Comparison of ENCODE assay signal across 8 cellular contexts in genomic region chr12:2395352-2395977, GRCh38.
DNase-seq lines count a peak whose midpoint lies in the region; ATAC-seq and TF ChIP-seq lines count a peak whose summit lies in the region.

No MANE protein-coding gene starts in this region.

- H2BK5ac ChIP-seq in H9 (ENCODE audit: insufficient read length, low read length) = no peak overlapping the region

- no peak overlapping the region for H3K14ac ChIP-seq in H9 (ENCODE audit: insufficient read depth, low read length)

- no peak overlapping the region for H2AK5ac ChIP-seq in H9 (ENCODE audit: insufficient read length, low read length)

- intact Hi-C loops in CD4-positive, alpha-beta T cell (cut with DNase I, micrococcal nuclease) = no loop called here

- no peak overlapping the region for H3K27ac Mint-ChIP-seq in CD4-positive, alpha-beta T cell
- H3K27ac Mint-ChIP-seq in H9 = no peak overlapping the region

- no peak overlapping the region for H2BK20ac ChIP-seq in H9 (ENCODE audit: low read depth, low read length, poor library complexity, severe bottlenecking)

- no peaks in the 10 kb centered on the region for H3K79me1 ChIP-seq in H9 (ENCODE audit: insufficient read depth, low read depth, low read length, poor library complexity, severe bottlenecking)

- peak in 4 of 10 experiments; percentile 2 to 11 (median 6) for DNase-seq in CD4-positive, alpha-beta T cell
- peak; percentile 86 for DNase-seq in H9
- peak; percentile 77 for DNase-seq in SK-N-DZ (ENCODE audit: low spot score)
- DNase-seq in cardiac fibroblast (ENCODE audit: low read depth in 2 of 2) = peak; percentile 50 to 53
- no peak for DNase-seq in suprapubic skin (ENCODE audit: low spot score in 2 of 2)
- DNase-seq in middle frontal gyrus (ENCODE audit: extremely low spot score, low spot score) = no peak

- no peaks in the 10 kb centered on the region for H3K36me3 Mint-ChIP-seq in CD4-positive, alpha-beta T cell (ENCODE audit: low read depth)
- H3K36me3 Mint-ChIP-seq in H9 (ENCODE audit: insufficient read depth in 1 of 3, low read depth in 3 of 3) = no peaks in the 10 kb centered on the region

- H3K56ac ChIP-seq in H9 (ENCODE audit: insufficient read length, low read depth, low read length) = no peak overlapping the region

- H3K9me3 Mint-ChIP-seq in CD4-positive, alpha-beta T cell = no peaks in the 10 kb centered on the region
- H3K9me3 Mint-ChIP-seq in H9 = no peaks in the 10 kb centered on the region

- TF ChIP-seq POLR2A in suprapubic skin (IDR thresholded peaks at IDR 0.05) = no peak

- no peak overlapping the region for H3K23ac ChIP-seq in H9 (ENCODE audit: insufficient read length, low read depth, low read length)

- H3K9me3 ChIP-seq in CD4-positive, alpha-beta T cell (ENCODE audit: control insufficient read depth, low read length) = no peaks in the 10 kb centered on the region
- H3K9me3 ChIP-seq in H9 (ENCODE audit: control insufficient read depth, low read depth, low read length) (no peaks in the 10 kb centered on the region), liver (ENCODE audit: control insufficient read depth in 4 of 4, low read length in 3 of 4) (no peaks in the 10 kb centered on the region), suprapubic skin (no peaks in the 10 kb centered on the region)

- H3K36me3 ChIP-seq in liver (ENCODE audit: control insufficient read depth in 4 of 4, insufficient read depth in 3 of 4, low read depth in 1 of 4, low read length in 3 of 4) (no peaks in the 10 kb centered on the region), suprapubic skin (no peaks in the 10 kb centered on the region)

- H4K91ac ChIP-seq in H9 (ENCODE audit: insufficient read length, low read depth, low read length) = no peak overlapping the region

- no peak overlapping the region for H4K5ac ChIP-seq in H9 (ENCODE audit: insufficient read length, low read depth, low read length)

- no peak for ATAC-seq in CD4-positive, alpha-beta T cell (ENCODE audit: poor library complexity)
- ATAC-seq in GM18858 (IDR thresholded peaks at IDR 0.05; ENCODE audit: unreplicated experiment) = no peak

- no peak overlapping the region for H3K4ac ChIP-seq in H9 (ENCODE audit: low read depth, low read length)

- H3K23me2 ChIP-seq in H9 (ENCODE audit: insufficient read length, low read depth, low read length, poor library complexity, severe bottlenecking) = no peaks in the 10 kb centered on the region

- H3K79me2 ChIP-seq in H9 (ENCODE audit: insufficient read depth, low read length) = no peaks in the 10 kb centered on the region

- H2AFZ ChIP-seq in H9 (ENCODE audit: low read length) = no peak overlapping the region

- no peaks in the 10 kb centered on the region for H3K4me1 Mint-ChIP-seq in CD4-positive, alpha-beta T cell (ENCODE audit: low read depth)
- H3K4me1 Mint-ChIP-seq in H9 = peaks cover 2 to 7% of the 10 kb centered on the region in 2 experiments; a peak in 2 of 4 replicates

- POLR2A ChIA-PET in CD4-positive, alpha-beta T cell (lab: Charles Lee) = no interaction called here

- H3K27me3 Mint-ChIP-seq in CD4-positive, alpha-beta T cell = no peaks in the 10 kb centered on the region
- H3K27me3 Mint-ChIP-seq in H9 (ENCODE audit: low read depth) = no peaks in the 10 kb centered on the region; the same call in 1 of the 2 replicates

- H3K4me1 ChIP-seq in H9 (ENCODE audit: insufficient read depth, low read length) = no peaks in the 10 kb centered on the region
- H3K4me1 ChIP-seq in liver (ENCODE audit: control insufficient read depth in 4 of 4, insufficient read depth in 4 of 4, low read length in 3 of 4) = no peaks in the 10 kb centered on the region
- H3K4me1 ChIP-seq in suprapubic skin = peaks cover 16% of the 10 kb centered on the region

- no peak overlapping the region for H3K4me2 ChIP-seq in H9 (ENCODE audit: insufficient read depth, insufficient read length, low read length)

- H3K4me3 ChIP-seq in cardiac fibroblast (replicated peaks in 1 of 2; ENCODE audit: low read depth in 2 of 2, low read length in 2 of 2) (no peak overlapping the region), liver (ENCODE audit: low read depth in 1 of 3, low read length in 3 of 3) (no peak overlapping the region), suprapubic skin (no peak overlapping the region)

- H3K4me3 Mint-ChIP-seq in CD4-positive, alpha-beta T cell = no peak overlapping the region
- no peak overlapping the region for H3K4me3 Mint-ChIP-seq in H9

- no peaks in the 10 kb centered on the region for H3K27me3 ChIP-seq in CD4-positive, alpha-beta T cell (ENCODE audit: control insufficient read depth, insufficient read depth, low read length)
- no peaks in the 10 kb centered on the region for H3K27me3 ChIP-seq in H9 (ENCODE audit: insufficient read depth, low read length)
- H3K27me3 ChIP-seq in liver (ENCODE audit: control insufficient read depth in 4 of 4, insufficient read depth in 4 of 4, low read length in 3 of 4) = no peaks in the 10 kb centered on the region
- no peaks in the 10 kb centered on the region for H3K27me3 ChIP-seq in suprapubic skin

- H3K18ac ChIP-seq in H9 (ENCODE audit: insufficient read length, low read depth, low read length) = no peak overlapping the region

- CTCF ChIA-PET in CD4-positive, alpha-beta T cell (lab: Charles Lee) = no interaction called here

- TF ChIP-seq RAD21 in liver (IDR thresholded peaks at IDR 0.05) = peak; percentile 37 to 52

- WGBS in H9 (ENCODE audit: extremely low coverage, insufficient read length, low lambda C conversion rate) = no CpG with 5 or more reads among the region's 8 CpGs
- 58% methylated on average over 8 of the region's 8 CpGs for WGBS in liver
- 70% methylated on average over 8 of the region's 8 CpGs for WGBS in suprapubic skin

- H2BK15ac ChIP-seq in H9 (ENCODE audit: low read depth, low read length) = no peak overlapping the region

- TF ChIP-seq CTCF in CD4-positive, alpha-beta T cell (IDR thresholded peaks at IDR 0.05) = peak; percentile 67
- TF ChIP-seq CTCF in H9 (conservative IDR thresholded peaks at IDR 0.05) (peak; percentile 96), cardiac fibroblast (IDR thresholded peaks at IDR 0.05; ENCODE audit: low read depth, low read length) (peak; percentile 86), liver (IDR thresholded peaks at IDR 0.05; ENCODE audit: low read depth, low read length, missing input control) (peak; percentile 57), suprapubic skin (IDR thresholded peaks at IDR 0.05) (peak; percentile 29 to 76)

- no peak overlapping the region for H3T11ph ChIP-seq in H9 (ENCODE audit: low read length)

- H4K20me1 ChIP-seq in H9 (ENCODE audit: control insufficient read depth, insufficient read depth, insufficient read length) = no peaks in the 10 kb centered on the region

- no peak for TF ChIP-seq EP300 in suprapubic skin (IDR thresholded peaks at IDR 0.05)

- H2BK120ac ChIP-seq in H9 (ENCODE audit: low read depth, low read length, poor library complexity, severe bottlenecking) = no peak overlapping the region

- no peak overlapping the region for H3K27ac ChIP-seq in CD4-positive, alpha-beta T cell (ENCODE audit: low read depth, low read length)
- H3K27ac ChIP-seq in H9 (ENCODE audit: insufficient read length, low read depth, low read length) = no peak overlapping the region
- H3K27ac ChIP-seq in liver (ENCODE audit: low read depth in 1 of 2, low read length in 2 of 2) = no peak overlapping the region
- no peak overlapping the region for H3K27ac ChIP-seq in suprapubic skin

- no peak overlapping the region for H2BK12ac ChIP-seq in H9 (ENCODE audit: insufficient read length, low read depth, low read length)

- H3K9ac ChIP-seq in H9 (ENCODE audit: extremely low read depth, insufficient read length, low read length) = no peak overlapping the region
- H3K9ac ChIP-seq in liver (ENCODE audit: low read depth in 1 of 2, low read length in 2 of 2) = no peak overlapping the region

- no peak overlapping the region for H4K8ac ChIP-seq in H9 (replicated peaks; ENCODE audit: insufficient read length, low read depth, low read length)

TF ChIP-seq in liver, 16 proteins besides CTCF, POLR2A, EP300 and RAD21 (continues in another document):
- TF ChIP-seq NR2F2 (IDR thresholded peaks at IDR 0.05) (no peak), REST (IDR thresholded peaks at IDR 0.05) (no peak), EGR1 (IDR thresholded peaks at IDR 0.05; ENCODE audit: low read depth in 2 of 2) (no peak), JUND (IDR thresholded peaks at IDR 0.05) (no peak), SP1 (IDR thresholded peaks at IDR 0.05) (no peak), FOXA1 (IDR thresholded peaks at IDR 0.05) (no peak), MAX (IDR thresholded peaks at IDR 0.05) (no peak), HNF4G (IDR thresholded peaks at IDR 0.05) (no peak)

Comparison
In these comparisons a context has a peak if more than half of its experiments do, and no peak if none do; other contexts are left out.
1. DNase-seq: peak in H9 (single experiment), SK-N-DZ (single experiment) and cardiac fibroblast (2 of 2); none in suprapubic skin (0 of 2) and middle frontal gyrus (single experiment).
2. Peak in every context shown above with its lines, with median percentiles within 50 percentile points of each other: CTCF ChIP-seq.